8 cellular contexts compared by ENCODE assay signal in genomic region chr19:1094978-1095701, GRCh38. TPM values are rescaled to one million over a fixed set of nuclear protein-coding genes. Genes with fewer than 3 reads are reported as not detected.
A peak's percentile ranks its signal among the peaks of the same experiment; 100 is the strongest.
DNase-seq lines count a peak whose midpoint lies in the region; ATAC-seq and TF ChIP-seq lines count a peak whose summit lies in the region.

POLR2E (minus strand) TSS chr19:1095375; CDS start chr19:1095315, 60 bp downstream.

- H3K27me3 ChIP-seq in PC-3 (ENCODE audit: low read length) (no peaks in the 10 kb centered on the region), mucosa of stomach (ENCODE audit: control insufficient read depth, insufficient read depth, low read length) (no peaks in the 10 kb centered on the region)

- H3K9ac ChIP-seq in PC-3 (ENCODE audit: low read length) (peak within 1 kb of the TSS; percentile 91), mucosa of stomach (ENCODE audit: low read length) (peak within 1 kb of the TSS; percentile 71)

- ATAC-seq in GM21529 (IDR thresholded peaks at IDR 0.05; ENCODE audit: unreplicated experiment) (peak; percentile 80), PC-3 (peak; percentile 76)

- no peaks in the 10 kb centered on the region for H3K27me3 Mint-ChIP-seq in activated T-cell treated with anti-CD3 and anti-CD28 coated beads, Interleukin-2, amount 50 U/mL, for 24 hours

- H3K9me3 Mint-ChIP-seq in activated T-cell treated with anti-CD3 and anti-CD28 coated beads, Interleukin-2, amount 50 U/mL, for 24 hours, result peaks cover 3% of the 10 kb centered on the region

- peak within 1 kb of the TSS; percentile 93 for H3K4me3 Mint-ChIP-seq in activated T-cell treated with anti-CD3 and anti-CD28 coated beads, Interleukin-2, amount 50 U/mL, for 24 hours

- H3K36me3 ChIP-seq in PC-3 (ENCODE audit: low read depth, low read length) (no peaks in the 10 kb centered on the region), mucosa of stomach (ENCODE audit: control insufficient read depth, insufficient read depth, low read length) (no peaks in the 10 kb centered on the region)

- H4K20me1 ChIP-seq in PC-3 (ENCODE audit: low read length), result peaks cover 10% of the 10 kb centered on the region; the same call in 1 of the 2 replicates

- TF ChIP-seq RAD21 in Ishikawa (IDR thresholded peaks at IDR 0.05; ENCODE audit: low read depth), result no peak

- POLR2A ChIA-PET in PC-3 (lab: Charles Lee; ENCODE audit: unreplicated experiment), result no interaction called here

- intact Hi-C loops in PC-3 (cut with micrococcal nuclease), result no loop called here

- H3K4me3 ChIP-seq in PC-3 (ENCODE audit: low read length) (peak within 1 kb of the TSS; percentile 93), mucosa of stomach (ENCODE audit: low read length) (peak within 1 kb of the TSS; percentile 71)

- H3K27ac Mint-ChIP-seq in activated T-cell treated with anti-CD3 and anti-CD28 coated beads, Interleukin-2, amount 50 U/mL, for 24 hours, result peak within 1 kb of the TSS; percentile 92

- H3K9me3 ChIP-seq in PC-3 (ENCODE audit: low read length), result no peaks in the 10 kb centered on the region
- no peaks in the 10 kb centered on the region for H3K9me3 ChIP-seq in mucosa of stomach (ENCODE audit: control insufficient read depth, low read length)

- no peak for TF ChIP-seq CTCF in PC-3 (conservative IDR thresholded peaks at IDR 0.05; ENCODE audit: low read depth, low read length)

- peaks cover 65% of the 10 kb centered on the region for H3K4me1 Mint-ChIP-seq in activated T-cell treated with anti-CD3 and anti-CD28 coated beads, Interleukin-2, amount 50 U/mL, for 24 hours (ENCODE audit: low read depth)

- H3K27ac ChIP-seq in PC-3 (ENCODE audit: low read length), result no peak within 1 kb of the TSS

- H3F3A ChIP-seq in PC-3 (ENCODE audit: low read length, unreplicated experiment), result peaks cover 4% of the 10 kb centered on the region

- H3K79me2 ChIP-seq in PC-3 (ENCODE audit: low read length), result peaks cover 30% of the 10 kb centered on the region

- peak; percentile 78 for TF ChIP-seq POLR2A in erythroblast (IDR thresholded peaks at IDR 0.05; ENCODE audit: low read length)

- H3K4me2 ChIP-seq in PC-3 (ENCODE audit: low read length), result peak within 1 kb of the TSS; percentile 98

- H3K9me2 ChIP-seq in PC-3 (replicated peaks; ENCODE audit: low read length), result no peaks in the 10 kb centered on the region

- CTCF ChIA-PET in PC-3 (lab: Charles Lee), result no interaction called here

- peak; percentile 88 for DNase-seq in DMS 273 treated with DMSO at 0.1 percent for 48 hours (lab: John Stamatoyannopoulos, UW)
- peak; percentile 96 for DNase-seq in PC-3
- DNase-seq in activated T-cell treated with anti-CD3 and anti-CD28 coated beads, Interleukin-2, amount 50 U/mL, for 24 hours, result peak; percentile 99
- DNase-seq in erythroblast (lab: John Stamatoyannopoulos, UW), result peak; percentile 99
- peak; percentile 97 for DNase-seq in stimulated activated CD8-positive, alpha-beta memory T cell treated with anti-CD3 and anti-CD28 coated beads, Interleukin-7, amount 100 ng/mL, for 1 hour (ENCODE audit: low read depth in 2 of 2)

- BruUV-seq in PC-3 (replicated peaks; lab: Mats Ljungman, UMichigan), result no TSS peak

- H3K36me3 Mint-ChIP-seq in activated T-cell treated with anti-CD3 and anti-CD28 coated beads, Interleukin-2, amount 50 U/mL, for 24 hours (ENCODE audit: low read depth), result peaks cover 44% of the 10 kb centered on the region

- H3K4me1 ChIP-seq in PC-3 (ENCODE audit: insufficient read depth, low read length), result peaks cover 29% of the 10 kb centered on the region
- H3K4me1 ChIP-seq in mucosa of stomach (ENCODE audit: control insufficient read depth, insufficient read depth, low read length), result peaks cover 41% of the 10 kb centered on the region

- no peak within 1 kb of the TSS for H2AFZ ChIP-seq in PC-3 (ENCODE audit: low read length)

- TF ChIP-seq EP300 in Ishikawa (IDR thresholded peaks at IDR 0.05; ENCODE audit: borderline replicate concordance), result peak; percentile 24; the same call in 1 of the 2 replicates

TF ChIP-seq in Ishikawa, 13 proteins besides CTCF, POLR2A, EP300 and RAD21:
- no peak for TF ChIP-seq REST (IDR thresholded peaks at IDR 0.05; ENCODE audit: low read depth)
- peak; percentile 76; the same call in 1 of the 2 replicates for TF ChIP-seq YY1 (IDR thresholded peaks at IDR 0.05; ENCODE audit: low read depth)
- TF ChIP-seq MAX (IDR thresholded peaks at IDR 0.05), result no peak; the same call in 1 of the 2 replicates
- TF ChIP-seq NFIC (IDR thresholded peaks at IDR 0.05), result no peak; the same call in 1 of the 2 replicates
- TF ChIP-seq TCF12 (IDR thresholded peaks at IDR 0.05; ENCODE audit: low read depth), result no peak
- peak; percentile 55; the same call in 1 of the 2 replicates for TF ChIP-seq EGR1 (IDR thresholded peaks at IDR 0.05)
- no peak for TF ChIP-seq FOXM1 (IDR thresholded peaks at IDR 0.05; ENCODE audit: borderline replicate concordance, low read depth)
- TF ChIP-seq CEBPB (IDR thresholded peaks at IDR 0.05), result no peak
- TF ChIP-seq TEAD4 (IDR thresholded peaks at IDR 0.05), result peak; percentile 33; the same call in 1 of the 2 replicates
- TF ChIP-seq CREB1 (IDR thresholded peaks at IDR 0.05; ENCODE audit: low read depth), result no peak; the same call in 1 of the 2 replicates
- TF ChIP-seq TAF1 (IDR thresholded peaks at IDR 0.05; ENCODE audit: low read depth), result peak; percentile 88

RNA-seq across cellular contexts. Expression of gene POLR2E, which starts in this region (rescaled TPM):
- 335 and 375 TPM in 2 replicates for total RNA-seq in PC-3 (2014; rRNA removed)
